In the genomic region with DNA sequence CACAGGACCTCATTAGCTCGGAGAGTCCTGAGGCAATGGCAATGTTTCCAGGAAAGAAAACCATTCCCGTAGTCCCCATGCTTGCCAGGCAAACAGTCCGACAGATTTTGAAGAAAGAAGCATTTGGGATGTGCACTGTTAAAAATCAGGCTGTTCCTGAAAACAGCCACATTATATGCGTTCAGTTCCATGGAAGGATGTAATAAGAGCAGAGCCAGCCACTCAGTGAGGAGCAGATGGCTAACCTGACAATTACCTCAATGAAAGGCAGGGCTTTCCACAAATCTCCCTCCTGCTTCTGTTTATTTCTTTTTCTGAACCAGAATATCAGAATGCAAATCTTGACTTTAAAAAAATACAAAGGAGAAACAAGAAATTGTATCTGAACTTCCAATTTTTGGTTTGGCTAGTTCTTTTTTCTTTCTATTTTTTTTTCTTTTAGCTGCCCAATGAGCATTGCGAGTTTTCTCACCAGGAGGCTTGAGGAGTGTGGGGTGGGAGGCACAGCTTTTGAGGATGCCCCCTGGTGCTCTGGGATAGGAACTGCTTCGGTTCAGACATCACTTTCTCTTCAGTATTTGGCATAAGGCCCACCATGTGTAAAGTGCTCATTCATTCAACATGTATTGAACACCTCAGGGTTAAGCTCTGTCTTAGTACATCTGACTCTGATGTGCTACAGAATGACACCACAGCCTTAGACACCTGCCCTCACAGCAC, we compare ENCODE assay signal across 8 cellular contexts.
DNase-seq lines count a peak whose midpoint lies in the region; ATAC-seq and TF ChIP-seq lines count a peak whose summit lies in the region.

No MANE protein-coding gene starts in this region.

- peaks cover 52% of the 10 kb centered on the region for H3K4me1 Mint-ChIP-seq in activated naive CD8-positive, alpha-beta T cell treated with anti-CD3 and anti-CD28 coated beads, Interleukin-2, amount 50 U/mL, for 24 hours

- no peak overlapping the region for H3K4me3 Mint-ChIP-seq in activated naive CD8-positive, alpha-beta T cell treated with anti-CD3 and anti-CD28 coated beads, Interleukin-2, amount 50 U/mL, for 24 hours

- peak; percentile 33 for TF ChIP-seq CTCF in GM13976 (IDR thresholded peaks at IDR 0.05; ENCODE audit: borderline replicate concordance, control extremely low read depth, extremely low read depth, insufficient read depth, missing control alignments)

- peaks cover 2% of the 10 kb centered on the region for H3K36me3 Mint-ChIP-seq in activated naive CD8-positive, alpha-beta T cell treated with anti-CD3 and anti-CD28 coated beads, Interleukin-2, amount 50 U/mL, for 24 hours (ENCODE audit: low read depth)

- peaks cover 10% of the 10 kb centered on the region for H3K4me1 ChIP-seq in HAP-1

- H3K36me3 ChIP-seq in HAP-1 (replicated peaks) (no peaks in the 10 kb centered on the region), SK-N-MC (ENCODE audit: insufficient read depth, low read length) (no peaks in the 10 kb centered on the region)

- no peaks in the 10 kb centered on the region for H3K27me3 ChIP-seq in HAP-1 (ENCODE audit: low read depth)

- ATAC-seq in activated naive CD8-positive, alpha-beta T cell treated with anti-CD3 and anti-CD28 coated beads, Interleukin-2, amount 50 U/mL, for 24 hours = peak; percentile 90

- DNase-seq in GM13976 (ENCODE audit: low spot score) = peak; percentile 60
- peak; percentile 73 to 78 for DNase-seq in HAP-1 (ENCODE audit: low spot score in 2 of 2)
- DNase-seq in LoVo (ENCODE audit: low spot score) = peak; percentile 58
- peak; percentile 28 for DNase-seq in SK-N-MC (ENCODE audit: low read depth, low spot score)
- peak; percentile 59 for DNase-seq in activated naive CD8-positive, alpha-beta T cell treated with anti-CD3 and anti-CD28 coated beads, Interleukin-2, amount 50 U/mL, for 24 hours
- peak; percentile 46 for DNase-seq in hepatic stellate cell (ENCODE audit: low spot score)
- peak; percentile 39 to 56 for DNase-seq in stimulated activated CD4-positive, alpha-beta T cell treated with anti-CD3 and anti-CD28 coated beads, Interleukin-4, amount 100 ng/mL, for 4 hours
- DNase-seq in DMS79 (lab: John Stamatoyannopoulos, UW) = no peak

- H3K4me3 ChIP-seq in HAP-1 (no peak overlapping the region), SK-N-MC (no peak overlapping the region)

- H3K27ac ChIP-seq in SK-N-MC = no peak overlapping the region

- H3K9me3 ChIP-seq in HAP-1 (no peaks in the 10 kb centered on the region), SK-N-MC (ENCODE audit: low read depth, low read length) (no peaks in the 10 kb centered on the region)

- no peaks in the 10 kb centered on the region for H3K9me3 Mint-ChIP-seq in activated naive CD8-positive, alpha-beta T cell treated with anti-CD3 and anti-CD28 coated beads, Interleukin-2, amount 50 U/mL, for 24 hours

- in situ Hi-C loops in GM13976 (cut with MboI; ENCODE audit: low sequenced_read_pairs, unreplicated experiment) = no loop called here
- in situ Hi-C loops in HAP-1 (cut with MboI; ENCODE audit: low sequenced_read_pairs) = no loop called here

- H3K27me3 Mint-ChIP-seq in activated naive CD8-positive, alpha-beta T cell treated with anti-CD3 and anti-CD28 coated beads, Interleukin-2, amount 50 U/mL, for 24 hours = no peaks in the 10 kb centered on the region

- no peak overlapping the region for H3K9ac ChIP-seq in SK-N-MC (ENCODE audit: insufficient read length)

- H3K27ac Mint-ChIP-seq in activated naive CD8-positive, alpha-beta T cell treated with anti-CD3 and anti-CD28 coated beads, Interleukin-2, amount 50 U/mL, for 24 hours = peak overlapping the region; percentile 72
